Comparison of ENCODE assay signal across 16 cellular contexts in the genomic region with DNA sequence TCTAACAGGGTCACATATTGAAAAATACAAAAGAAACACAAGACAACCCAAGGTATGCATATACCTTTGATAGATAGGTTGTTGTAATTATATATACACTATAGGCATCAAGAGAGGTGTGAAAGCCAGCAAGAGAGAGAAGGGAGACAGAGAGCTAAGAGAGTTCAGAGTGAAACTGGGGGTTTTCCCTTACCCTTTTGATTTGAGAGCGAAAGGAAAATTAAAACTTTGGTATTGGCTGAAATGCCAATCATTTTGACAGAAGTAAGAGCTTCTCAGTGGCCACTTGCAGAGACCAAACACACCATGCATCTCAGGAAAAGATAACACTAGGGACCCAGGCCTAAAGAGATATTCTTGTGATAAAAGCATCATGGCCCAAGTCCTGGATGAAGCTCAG.
A peak's percentile ranks its signal among the peaks of the same experiment; 100 is the strongest.
DNase-seq lines count a peak whose midpoint lies in the region; ATAC-seq, FAIRE-seq and TF ChIP-seq lines count a peak whose summit lies in the region.
"Had no signal": no experiment of that assay in that cellular context is flagged by ENCODE, and none has a peak within 500 bp of the region (broad histone marks: within the 10 kb centered on the region; RNA-seq: fewer than 3 reads in every experiment).

No MANE protein-coding gene starts in this region.

- H3K4me3 ChIP-seq in HAP-1: no peak overlapping the region
- H3K4me3 ChIP-seq: psoas muscle, tibial artery had no signal

- in situ Hi-C loops in HAP-1 (cut with MboI; ENCODE audit: low sequenced_read_pairs): no loop called here

- no peaks in the 10 kb centered on the region for H3K36me3 ChIP-seq in HAP-1 (replicated peaks)
- H3K36me3 ChIP-seq: tibial artery had no signal

- no peaks in the 10 kb centered on the region for H3K4me1 ChIP-seq in HAP-1
- H3K4me1 ChIP-seq: psoas muscle, tibial artery had no signal

- ATAC-seq in GM18868 (IDR thresholded peaks at IDR 0.05; ENCODE audit: unreplicated experiment) (peak; percentile 91), GM21390 (IDR thresholded peaks at IDR 0.05; ENCODE audit: unreplicated experiment) (peak; percentile 79), HG02938 (IDR thresholded peaks at IDR 0.05; ENCODE audit: unreplicated experiment) (peak; percentile 62), HG03565 (IDR thresholded peaks at IDR 0.05; ENCODE audit: unreplicated experiment) (peak; percentile 64)
- ATAC-seq: psoas muscle had no signal

- TF ChIP-seq POLR2A in GM12892 (IDR thresholded peaks at IDR 0.05; ENCODE audit: low read depth, low read length): no peak

- FAIRE-seq in GM12892 (lab: Jason Lieb, UNC): no peak
- FAIRE-seq: frontal cortex had no signal

- DNase-seq in GM12892 (ENCODE audit: insufficient read length): no peak
- no peak for DNase-seq in T-helper 9 cell
- DNase-seq in NCI-H2029 treated with DMSO at 0.1 percent for 48 hours (lab: John Stamatoyannopoulos, UW): no peak
- no peak for DNase-seq in HAP-1 (ENCODE audit: low spot score in 2 of 2)
- DNase-seq: activated naive CD4-positive, alpha-beta T cell treated with anti-CD3 and anti-CD28 coated beads, Interleukin-2, amount 50 U/mL, for 16 hours; EL; HCEC 1CT; NCI-H1436 treated with DMSO at 0.1 percent for 48 hours; psoas muscle; RPMI8226; tibial artery had no signal

- H3K27me3 ChIP-seq in HAP-1 (ENCODE audit: low read depth): peaks cover 26% of the 10 kb centered on the region
- H3K27me3 ChIP-seq: tibial artery had no signal

- no peaks in the 10 kb centered on the region for H3K9me3 ChIP-seq in HAP-1
- H3K9me3 ChIP-seq: psoas muscle, tibial artery had no signal
